9 cellular contexts compared by ENCODE assay signal in genomic region chr7:67019562-67020390, GRCh38. TPM values are rescaled to one million over a fixed set of nuclear protein-coding genes. Genes with fewer than 3 reads are reported as not detected.
DNase-seq lines count a peak whose midpoint lies in the region; ATAC-seq and TF ChIP-seq lines count a peak whose summit lies in the region.
"Had no signal": no experiment of that assay in that cellular context is flagged by ENCODE, and none has a peak within 500 bp of the region (broad histone marks: within the 10 kb centered on the region; RNA-seq: fewer than 3 reads in every experiment).

No MANE protein-coding gene starts in this region.

- TF ChIP-seq EP300 in SK-N-SH (IDR thresholded peaks at IDR 0.05; ENCODE audit: borderline replicate concordance in 1 of 2, low read depth in 1 of 2, low read length in 1 of 2) = peak in 1 of 2 experiments; percentile 73; a peak in 2 of 4 replicates

- WGBS in SK-N-SH (ENCODE audit: low lambda C conversion rate) = 79% methylated on average over 8 of the region's 8 CpGs

- H3K27ac Mint-ChIP-seq in mesothelial cell of epicardium = no peak overlapping the region
- H3K27ac Mint-ChIP-seq: activated naive CD4-positive, alpha-beta T cell treated with anti-CD3 and anti-CD28 coated beads, Interleukin-2, amount 50 U/mL, for 24 hours had no signal

- no peak for TF ChIP-seq CTCF in SK-N-SH (IDR thresholded peaks at IDR 0.05)
- no peak for TF ChIP-seq CTCF in mesothelial cell of epicardium (IDR thresholded peaks at IDR 0.05; ENCODE audit: unreplicated experiment)

- H4K20me1 ChIP-seq in SK-N-SH (ENCODE audit: insufficient read depth) = no peaks in the 10 kb centered on the region

- POLR2A ChIA-PET in SK-N-SH (lab: Yijun Ruan, JAX) = no interaction called here

- ATAC-seq in HG03039 (IDR thresholded peaks at IDR 0.05; ENCODE audit: unreplicated experiment) (no peak), GM18868 (IDR thresholded peaks at IDR 0.05; ENCODE audit: unreplicated experiment) (no peak)

- H3K4me1 ChIP-seq in SK-N-SH (ENCODE audit: control insufficient read depth in 1 of 2, insufficient read depth in 2 of 2, low read depth in 1 of 2, low read length in 1 of 2) = peaks cover 0 to 10% of the 10 kb centered on the region in 2 experiments; a peak in 2 of 4 replicates

- no peaks in the 10 kb centered on the region for H3K4me1 Mint-ChIP-seq in mesothelial cell of epicardium
- H3K4me1 Mint-ChIP-seq: activated naive CD4-positive, alpha-beta T cell treated with anti-CD3 and anti-CD28 coated beads, Interleukin-2, amount 50 U/mL, for 24 hours had no signal

- DNase-seq in EL = peak; percentile 73
- DNase-seq in MV-4-11 (lab: John Stamatoyannopoulos, UW) = peak; percentile 7
- peak; percentile 36 for DNase-seq in SK-N-SH
- peak; percentile 52 for DNase-seq in kidney tubule cell (ENCODE audit: low spot score)
- no peak for DNase-seq in mesothelial cell of epicardium (ENCODE audit: low spot score in 2 of 2, unreplicated experiment in 2 of 2)
- DNase-seq: stimulated activated CD4-positive, alpha-beta T cell treated with anti-CD3 and anti-CD28 coated beads, Interleukin-12 subunit alpha, Interleukin-12 subunit beta, amount 100 ng/mL, for 4 hours had no signal

- no peak overlapping the region for H2AFZ ChIP-seq in SK-N-SH (ENCODE audit: low read depth)

- no peaks in the 10 kb centered on the region for H3K9me3 ChIP-seq in SK-N-SH

- H3K4me2 ChIP-seq in SK-N-SH = peak overlapping the region; percentile 5; the same call in 1 of the 2 replicates

- peaks cover 11 to 25% of the 10 kb centered on the region in 2 experiments for H3K36me3 ChIP-seq in SK-N-SH (replicated peaks in 1 of 2; ENCODE audit: control insufficient read depth in 1 of 2, insufficient read depth in 2 of 2, low read length in 1 of 2)

- TF ChIP-seq RAD21 in SK-N-SH (IDR thresholded peaks at IDR 0.05; ENCODE audit: low read length) = no peak

- H3K27me3 Mint-ChIP-seq in mesothelial cell of epicardium (ENCODE audit: low read depth) = no peaks in the 10 kb centered on the region
- H3K27me3 Mint-ChIP-seq: activated naive CD4-positive, alpha-beta T cell treated with anti-CD3 and anti-CD28 coated beads, Interleukin-2, amount 50 U/mL, for 24 hours had no signal

- no peak overlapping the region for H3K4me3 ChIP-seq in SK-N-SH (ENCODE audit: low read depth in 2 of 2, low read length in 1 of 2)

- no peak overlapping the region for H3K9ac ChIP-seq in SK-N-SH

- peak overlapping the region in 1 of 2 experiments; percentile 37; a peak in 2 of 4 replicates for H3K27ac ChIP-seq in SK-N-SH (ENCODE audit: low read depth in 2 of 2, low read length in 1 of 2)

- no peaks in the 10 kb centered on the region for H3K27me3 ChIP-seq in SK-N-SH (ENCODE audit: insufficient read depth)

- peaks cover 44% of the 10 kb centered on the region for H3K36me3 Mint-ChIP-seq in mesothelial cell of epicardium

- H3K79me2 ChIP-seq in SK-N-SH (ENCODE audit: insufficient read depth) = peaks cover 16% of the 10 kb centered on the region; the same call in 1 of the 2 replicates

- CTCF ChIA-PET in SK-N-SH (lab: Yijun Ruan, JAX) = interaction anchor here (0.9 kb wide), 1 partner anchor 24 kb away, joined by 3 read pairs; no protein-coding TSS in a partner anchor

- H3K4me3 Mint-ChIP-seq in mesothelial cell of epicardium = no peak overlapping the region
- H3K4me3 Mint-ChIP-seq: activated naive CD4-positive, alpha-beta T cell treated with anti-CD3 and anti-CD28 coated beads, Interleukin-2, amount 50 U/mL, for 24 hours had no signal

- H3K9me2 ChIP-seq in SK-N-SH = no peaks in the 10 kb centered on the region

- no peaks in the 10 kb centered on the region for H3K9me3 Mint-ChIP-seq in mesothelial cell of epicardium
- H3K9me3 Mint-ChIP-seq: activated naive CD4-positive, alpha-beta T cell treated with anti-CD3 and anti-CD28 coated beads, Interleukin-2, amount 50 U/mL, for 24 hours had no signal

- peaks cover 13% of the 10 kb centered on the region for H3F3A ChIP-seq in SK-N-SH (replicated peaks; ENCODE audit: insufficient read depth)

TF ChIP-seq in SK-N-SH, 30 proteins besides CTCF, POLR2A, EP300 and RAD21 (continues in another document):
- TF ChIP-seq EZH2phosphoT487 (IDR thresholded peaks at IDR 0.05; ENCODE audit: borderline replicate concordance, low read depth) = no peak
- TF ChIP-seq SIN3A (IDR thresholded peaks at IDR 0.05; ENCODE audit: borderline replicate concordance, low read depth, low read length) = no peak
- TF ChIP-seq TEAD4 (IDR thresholded peaks at IDR 0.05; ENCODE audit: borderline replicate concordance, insufficient read depth) = 0 out of 2 replicates have a peak, but pooled peaks have one; percentile 30
- no peak for TF ChIP-seq CHD2 (IDR thresholded peaks at IDR 0.05; ENCODE audit: low read length, partially characterized antibody)
- TF ChIP-seq, protein P1, sequence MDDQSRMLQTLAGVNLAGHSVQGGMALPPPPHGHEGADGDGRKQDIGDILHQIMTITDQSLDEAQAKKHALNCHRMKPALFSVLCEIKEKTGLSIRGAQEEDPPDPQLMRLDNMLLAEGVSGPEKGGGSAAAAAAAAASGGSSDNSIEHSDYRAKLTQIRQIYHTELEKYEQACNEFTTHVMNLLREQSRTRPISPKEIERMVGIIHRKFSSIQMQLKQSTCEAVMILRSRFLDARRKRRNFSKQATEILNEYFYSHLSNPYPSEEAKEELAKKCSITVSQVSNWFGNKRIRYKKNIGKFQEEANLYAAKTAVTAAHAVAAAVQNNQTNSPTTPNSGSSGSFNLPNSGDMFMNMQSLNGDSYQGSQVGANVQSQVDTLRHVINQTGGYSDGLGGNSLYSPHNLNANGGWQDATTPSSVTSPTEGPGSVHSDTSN (IDR thresholded peaks at IDR 0.05) = peak; percentile 91
- no peak for TF ChIP-seq SMC3 (IDR thresholded peaks at IDR 0.05; ENCODE audit: low read depth, low read length)
- TF ChIP-seq GABPA (IDR thresholded peaks at IDR 0.05; ENCODE audit: low read depth) = peak; percentile 43; the same call in 1 of the 2 replicates
- no peak for TF ChIP-seq USF2 (IDR thresholded peaks at IDR 0.05; ENCODE audit: borderline replicate concordance, low read depth, low read length)
- TF ChIP-seq MEF2A (IDR thresholded peaks at IDR 0.05; ENCODE audit: borderline replicate concordance, low read depth) = no peak
- no peak for TF ChIP-seq ELF1 (IDR thresholded peaks at IDR 0.05)
- peak; percentile 91 for TF ChIP-seq TCF12 (IDR thresholded peaks at IDR 0.05)
- TF ChIP-seq NFIC (IDR thresholded peaks at IDR 0.05; ENCODE audit: borderline replicate concordance) = peak; percentile 60
- TF ChIP-seq YY1 (IDR thresholded peaks at IDR 0.05; ENCODE audit: low read depth) = peak; percentile 21; the same call in 1 of the 2 replicates
- TF ChIP-seq, protein P2, sequence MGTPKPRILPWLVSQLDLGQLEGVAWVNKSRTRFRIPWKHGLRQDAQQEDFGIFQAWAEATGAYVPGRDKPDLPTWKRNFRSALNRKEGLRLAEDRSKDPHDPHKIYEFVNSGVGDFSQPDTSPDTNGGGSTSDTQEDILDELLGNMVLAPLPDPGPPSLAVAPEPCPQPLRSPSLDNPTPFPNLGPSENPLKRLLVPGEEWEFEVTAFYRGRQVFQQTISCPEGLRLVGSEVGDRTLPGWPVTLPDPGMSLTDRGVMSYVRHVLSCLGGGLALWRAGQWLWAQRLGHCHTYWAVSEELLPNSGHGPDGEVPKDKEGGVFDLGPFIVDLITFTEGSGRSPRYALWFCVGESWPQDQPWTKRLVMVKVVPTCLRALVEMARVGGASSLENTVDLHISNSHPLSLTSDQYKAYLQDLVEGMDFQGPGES (IDR thresholded peaks at IDR 0.05; ENCODE audit: low read depth, low read length) = no peak
- TF ChIP-seq FOXJ3 (CRISPR knock-in tag; IDR thresholded peaks at IDR 0.05) = no peak
- TF ChIP-seq POLR2AphosphoS5 (IDR thresholded peaks at IDR 0.05; ENCODE audit: low read depth, low read length) = peak; percentile 42; the same call in 1 of the 2 replicates
- TF ChIP-seq, protein P3, sequence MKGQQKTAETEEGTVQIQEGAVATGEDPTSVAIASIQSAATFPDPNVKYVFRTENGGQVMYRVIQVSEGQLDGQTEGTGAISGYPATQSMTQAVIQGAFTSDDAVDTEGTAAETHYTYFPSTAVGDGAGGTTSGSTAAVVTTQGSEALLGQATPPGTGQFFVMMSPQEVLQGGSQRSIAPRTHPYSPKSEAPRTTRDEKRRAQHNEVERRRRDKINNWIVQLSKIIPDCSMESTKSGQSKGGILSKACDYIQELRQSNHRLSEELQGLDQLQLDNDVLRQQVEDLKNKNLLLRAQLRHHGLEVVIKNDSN (IDR thresholded peaks at IDR 0.05; ENCODE audit: borderline replicate concordance, low read depth) = no peak
- TF ChIP-seq TAF1 (IDR thresholded peaks at IDR 0.05; ENCODE audit: borderline replicate concordance, low read depth, low read length) = no peak
- no peak for TF ChIP-seq MXI1 (IDR thresholded peaks at IDR 0.05; ENCODE audit: low read depth, low read length)
- TF ChIP-seq FOSL2 (IDR thresholded peaks at IDR 0.05; ENCODE audit: borderline replicate concordance, low read depth) = peak; percentile 69; the same call in 1 of the 2 replicates
- TF ChIP-seq RFX5 (IDR thresholded peaks at IDR 0.05; ENCODE audit: low read length) = no peak

RNA-seq across cellular contexts. Expression of gene TYW1, which starts 23.1 kb away (rescaled TPM):
- 15.0 and 20.8 TPM in 2 replicates for polyA plus RNA-seq in SK-N-SH (2012; rRNA removed)
- 19.9 and 20.2 TPM in 2 replicates for polyA plus RNA-seq in SK-N-SH (2012; cell fraction: cytosol; rRNA removed)
- 13.9 and 20.2 TPM in 2 replicates for polyA plus RNA-seq in SK-N-SH (2012; cell fraction: nucleus; rRNA removed)
- 20.4 to 23.4 TPM (median 21.4 TPM) in 3 replicates for total RNA-seq in mesothelial cell of epicardium

RNA-seq across cellular contexts. Expression of gene SBDS, which starts 24.4 kb away (rescaled TPM):
- polyA plus RNA-seq in SK-N-SH (2012; rRNA removed) = 49.5 and 59.2 TPM in 2 replicates
- 67.7 and 89.6 TPM in 2 replicates for polyA plus RNA-seq in SK-N-SH (2012; cell fraction: cytosol; rRNA removed)
- 21.6 and 33.3 TPM in 2 replicates for polyA plus RNA-seq in SK-N-SH (2012; cell fraction: nucleus; rRNA removed)
- 39.2 to 42.9 TPM (median 40.6 TPM) in 3 replicates for total RNA-seq in mesothelial cell of epicardium

Comparison
In these comparisons a context has a peak if more than half of its experiments do, and no peak if none do; other contexts are left out.
1. DNase-seq: peak in EL (single experiment), MV-4-11 (single experiment), SK-N-SH (single experiment) and kidney tubule cell (single experiment); none in mesothelial cell of epicardium (0 of 2).